Comparison of ENCODE assay signal across 15 cellular contexts in the genomic region with DNA sequence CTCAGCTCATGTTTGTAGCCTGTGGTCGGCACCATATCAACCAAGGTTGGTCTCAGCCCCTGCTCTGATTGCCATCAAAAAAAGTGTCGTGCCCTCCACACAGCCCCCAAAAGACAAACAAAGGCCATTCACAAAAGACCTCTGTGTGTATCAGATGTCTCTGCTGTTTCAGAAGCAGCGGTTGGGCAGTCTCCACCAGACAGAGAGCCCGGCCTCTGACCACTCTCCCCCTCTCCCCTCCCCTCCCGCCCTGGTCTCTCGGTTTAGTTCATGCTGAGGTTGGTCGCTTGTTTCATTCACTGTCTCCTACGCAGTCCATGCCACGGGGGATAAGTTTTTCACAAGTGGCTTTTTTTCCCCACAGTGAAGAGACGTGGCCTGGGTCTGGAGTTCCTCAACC. TPM values are rescaled to one million over a fixed set of nuclear protein-coding genes. Genes with fewer than 3 reads are reported as not detected.
DNase-seq lines count a peak whose midpoint lies in the region; ATAC-seq and TF ChIP-seq lines count a peak whose summit lies in the region.
"Had no signal": no experiment of that assay in that cellular context is flagged by ENCODE, and none has a peak within 500 bp of the region (broad histone marks: within the 10 kb centered on the region; RNA-seq: fewer than 3 reads in every experiment).

No MANE protein-coding gene starts in this region.

- H3K9me3 Mint-ChIP-seq in effector memory CD8-positive, alpha-beta T cell, result no peaks in the 10 kb centered on the region
- no peaks in the 10 kb centered on the region for H3K9me3 Mint-ChIP-seq in activated CD4-positive, alpha-beta memory T cell treated with anti-CD3 and anti-CD28 coated beads, Interleukin-2, amount 10 ng/mL, durations not matched to agents 7 days and 5 days

- no peak for TF ChIP-seq RAD21 in neural cell (conservative IDR thresholded peaks at IDR 0.05)

- H3K27ac ChIP-seq in BLaER1 (no peak overlapping the region), neural cell (ENCODE audit: low read length) (no peak overlapping the region)

- no peak for TF ChIP-seq CTCF in neural cell (IDR thresholded peaks at IDR 0.05; ENCODE audit: poor library complexity, severe bottlenecking)

- H3K27me3 ChIP-seq in BLaER1 (peaks cover 42% of the 10 kb centered on the region), neural cell (ENCODE audit: insufficient read depth, low read depth, low read length) (peaks cover 13% of the 10 kb centered on the region)

- H2AFZ ChIP-seq in neural cell (ENCODE audit: low read depth, low read length), result no peak overlapping the region

- H4K20me1 ChIP-seq in BLaER1, result no peaks in the 10 kb centered on the region
- no peaks in the 10 kb centered on the region for H4K20me1 ChIP-seq in neural cell (ENCODE audit: insufficient read depth)

- no peaks in the 10 kb centered on the region for H3K9me2 ChIP-seq in neural cell (ENCODE audit: insufficient read depth, low read length)

- TF ChIP-seq EP300 in neural cell (conservative IDR thresholded peaks at IDR 0.05; ENCODE audit: poor library complexity, severe bottlenecking), result no peak

- DNase-seq in HuH-7 (ENCODE audit: low spot score), result peak; percentile 79
- DNase-seq in effector memory CD8-positive, alpha-beta T cell, result no peak
- DNase-seq in stimulated activated CD8-positive, alpha-beta memory T cell treated with anti-CD3 and anti-CD28 coated beads, Interleukin-4, amount 100 ng/mL, for 48 hours, result no peak
- no peak for DNase-seq in putamen (ENCODE audit: low spot score)
- DNase-seq in activated CD4-positive, alpha-beta memory T cell treated with anti-CD3 and anti-CD28 coated beads, Interleukin-2, amount 10 ng/mL, durations not matched to agents 7 days and 5 days, result no peak
- DNase-seq in NCI-H526 (lab: John Stamatoyannopoulos, UW), result no peak
- DNase-seq: activated CD4-positive, alpha-beta T cell treated with anti-CD3 and anti-CD28 coated beads, Interleukin-2, amount 50 U/mL, for 1 hour; COR-L47; hippocampal formation; NCI-H187 treated with DMSO at 0.1 percent for 48 hours; RPMI8226 had no signal

- POLR2A ChIA-PET in activated CD4-positive, alpha-beta memory T cell treated with anti-CD3 and anti-CD28 coated beads, Interleukin-2, amount 10 ng/mL, durations not matched to agents 7 days and 5 days (lab: Charles Lee), result no interaction called here

- no peaks in the 10 kb centered on the region for H3F3A ChIP-seq in neural cell (ENCODE audit: insufficient read depth, low read length, poor library complexity, severe bottlenecking)

- peaks cover 3 to 18% of the 10 kb centered on the region in 2 donors for H3K4me1 Mint-ChIP-seq in effector memory CD8-positive, alpha-beta T cell (ENCODE audit: low read depth in 2 of 2)
- peaks cover 18% of the 10 kb centered on the region for H3K4me1 Mint-ChIP-seq in activated CD4-positive, alpha-beta memory T cell treated with anti-CD3 and anti-CD28 coated beads, Interleukin-2, amount 10 ng/mL, durations not matched to agents 7 days and 5 days

- no peak overlapping the region for H3K9ac ChIP-seq in BLaER1
- no peak overlapping the region for H3K9ac ChIP-seq in neural cell (ENCODE audit: low read length)

- no peaks in the 10 kb centered on the region for H3K9me3 ChIP-seq in BLaER1
- no peaks in the 10 kb centered on the region for H3K9me3 ChIP-seq in neural cell (ENCODE audit: low read length)

- H3K36me3 Mint-ChIP-seq in effector memory CD8-positive, alpha-beta T cell (ENCODE audit: insufficient read depth), result peaks cover 7% of the 10 kb centered on the region
- no peaks in the 10 kb centered on the region for H3K36me3 Mint-ChIP-seq in activated CD4-positive, alpha-beta memory T cell treated with anti-CD3 and anti-CD28 coated beads, Interleukin-2, amount 10 ng/mL, durations not matched to agents 7 days and 5 days (ENCODE audit: low read depth)

- peaks cover 78 to 93% of the 10 kb centered on the region in 2 donors for H3K27me3 Mint-ChIP-seq in effector memory CD8-positive, alpha-beta T cell
- H3K27me3 Mint-ChIP-seq in activated CD4-positive, alpha-beta memory T cell treated with anti-CD3 and anti-CD28 coated beads, Interleukin-2, amount 10 ng/mL, durations not matched to agents 7 days and 5 days, result peaks cover 63% of the 10 kb centered on the region

- H3K4me3 ChIP-seq in BLaER1, result peak overlapping the region; percentile 56
- H3K4me3 ChIP-seq in neural cell (ENCODE audit: low read length), result peak overlapping the region; percentile 15

- H3K27ac Mint-ChIP-seq in effector memory CD8-positive, alpha-beta T cell, result no peak overlapping the region
- H3K27ac Mint-ChIP-seq in activated CD4-positive, alpha-beta memory T cell treated with anti-CD3 and anti-CD28 coated beads, Interleukin-2, amount 10 ng/mL, durations not matched to agents 7 days and 5 days, result no peak overlapping the region

- CTCF ChIA-PET in activated CD4-positive, alpha-beta memory T cell treated with anti-CD3 and anti-CD28 coated beads, Interleukin-2, amount 10 ng/mL, durations not matched to agents 7 days and 5 days (lab: Charles Lee), result no interaction called here

- H3K4me1 ChIP-seq in BLaER1, result peaks cover 29% of the 10 kb centered on the region

- ATAC-seq in effector memory CD8-positive, alpha-beta T cell (replicated peaks), result no peak

- peak overlapping the region; percentile 62 to 74 for H3K4me3 Mint-ChIP-seq in effector memory CD8-positive, alpha-beta T cell
- no peak overlapping the region for H3K4me3 Mint-ChIP-seq in activated CD4-positive, alpha-beta memory T cell treated with anti-CD3 and anti-CD28 coated beads, Interleukin-2, amount 10 ng/mL, durations not matched to agents 7 days and 5 days

- H3K36me3 ChIP-seq in BLaER1 (no peaks in the 10 kb centered on the region), neural cell (ENCODE audit: insufficient read depth, low read length) (no peaks in the 10 kb centered on the region)

- H3K4me2 ChIP-seq in BLaER1, result peak overlapping the region; percentile 86
- H3K4me2 ChIP-seq in neural cell (ENCODE audit: low read length), result no peak overlapping the region

- no peaks in the 10 kb centered on the region for H3K79me2 ChIP-seq in neural cell (replicated peaks; ENCODE audit: insufficient read depth, low read length)

TF ChIP-seq in neural cell, 6 proteins besides CTCF, POLR2A, EP300 and RAD21:
- TF ChIP-seq, protein P1, sequence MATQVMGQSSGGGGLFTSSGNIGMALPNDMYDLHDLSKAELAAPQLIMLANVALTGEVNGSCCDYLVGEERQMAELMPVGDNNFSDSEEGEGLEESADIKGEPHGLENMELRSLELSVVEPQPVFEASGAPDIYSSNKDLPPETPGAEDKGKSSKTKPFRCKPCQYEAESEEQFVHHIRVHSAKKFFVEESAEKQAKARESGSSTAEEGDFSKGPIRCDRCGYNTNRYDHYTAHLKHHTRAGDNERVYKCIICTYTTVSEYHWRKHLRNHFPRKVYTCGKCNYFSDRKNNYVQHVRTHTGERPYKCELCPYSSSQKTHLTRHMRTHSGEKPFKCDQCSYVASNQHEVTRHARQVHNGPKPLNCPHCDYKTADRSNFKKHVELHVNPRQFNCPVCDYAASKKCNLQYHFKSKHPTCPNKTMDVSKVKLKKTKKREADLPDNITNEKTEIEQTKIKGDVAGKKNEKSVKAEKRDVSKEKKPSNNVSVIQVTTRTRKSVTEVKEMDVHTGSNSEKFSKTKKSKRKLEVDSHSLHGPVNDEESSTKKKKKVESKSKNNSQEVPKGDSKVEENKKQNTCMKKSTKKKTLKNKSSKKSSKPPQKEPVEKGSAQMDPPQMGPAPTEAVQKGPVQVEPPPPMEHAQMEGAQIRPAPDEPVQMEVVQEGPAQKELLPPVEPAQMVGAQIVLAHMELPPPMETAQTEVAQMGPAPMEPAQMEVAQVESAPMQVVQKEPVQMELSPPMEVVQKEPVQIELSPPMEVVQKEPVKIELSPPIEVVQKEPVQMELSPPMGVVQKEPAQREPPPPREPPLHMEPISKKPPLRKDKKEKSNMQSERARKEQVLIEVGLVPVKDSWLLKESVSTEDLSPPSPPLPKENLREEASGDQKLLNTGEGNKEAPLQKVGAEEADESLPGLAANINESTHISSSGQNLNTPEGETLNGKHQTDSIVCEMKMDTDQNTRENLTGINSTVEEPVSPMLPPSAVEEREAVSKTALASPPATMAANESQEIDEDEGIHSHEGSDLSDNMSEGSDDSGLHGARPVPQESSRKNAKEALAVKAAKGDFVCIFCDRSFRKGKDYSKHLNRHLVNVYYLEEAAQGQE (IDR thresholded peaks at IDR 0.05; ENCODE audit: borderline replicate concordance), result no peak
- no peak for TF ChIP-seq MXI1 (conservative IDR thresholded peaks at IDR 0.05; ENCODE audit: poor library complexity, severe bottlenecking)
- no peak for TF ChIP-seq POLR2AphosphoS5 (IDR thresholded peaks at IDR 0.05)
- no peak for TF ChIP-seq SMC3 (conservative IDR thresholded peaks at IDR 0.05; ENCODE audit: poor library complexity)
- TF ChIP-seq EZH2 (IDR thresholded peaks at IDR 0.05; ENCODE audit: borderline replicate concordance, insufficient read depth, low read length, poor library complexity, severe bottlenecking), result no peak
- TF ChIP-seq TAF1 (IDR thresholded peaks at IDR 0.05; ENCODE audit: low read depth), result no peak

RNA-seq across cellular contexts. Expression of a gene that starts 27.1 kb away (rescaled TPM):
- 1.0 TPM in 1 of 2 replicates, not detected in the other for polyA plus RNA-seq in neural cell
- polyA minus RNA-seq in neural cell, result 0.49 TPM in 1 of 2 replicates, not detected in the other
- total RNA-seq in activated CD4-positive, alpha-beta memory T cell treated with anti-CD3 and anti-CD28 coated beads, Interleukin-2, amount 10 ng/mL, durations not matched to agents 7 days and 5 days, result not detected
- total RNA-seq: bronchial epithelial cell, subcutaneous adipose tissue had no signal
